20 cellular contexts compared by ENCODE assay signal in the genomic region with DNA sequence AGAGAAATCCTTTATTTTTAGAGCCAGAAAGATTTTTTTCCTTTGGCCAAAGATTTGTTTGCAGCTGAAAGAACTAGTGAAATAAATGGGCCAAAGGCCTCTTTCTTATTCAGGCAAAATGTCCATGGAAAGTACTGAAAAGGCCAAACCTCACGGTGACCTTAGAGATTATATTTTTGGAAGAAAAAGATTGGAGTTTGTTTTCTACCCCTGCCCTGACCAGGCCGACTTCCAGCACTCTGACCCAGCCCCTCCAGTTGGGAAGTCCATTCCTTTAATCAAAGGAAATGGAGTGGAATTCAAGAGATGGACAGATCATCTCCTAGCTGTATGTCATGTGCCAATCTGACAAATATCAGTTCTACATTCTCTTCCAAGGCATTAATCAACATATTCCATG.
A peak's percentile ranks its signal among the peaks of the same experiment; 100 is the strongest.
DNase-seq lines count a peak whose midpoint lies in the region; ATAC-seq and TF ChIP-seq lines count a peak whose summit lies in the region.
"Had no signal": no experiment of that assay in that cellular context is flagged by ENCODE, and none has a peak within 500 bp of the region (broad histone marks: within the 10 kb centered on the region; RNA-seq: fewer than 3 reads in every experiment).

No MANE protein-coding gene starts in this region.

- H3K27ac ChIP-seq in heart left ventricle, result peak overlapping the region; percentile 1 to 89 (median 80)
- peak overlapping the region; percentile 9 for H3K27ac ChIP-seq in vagina
- H3K27ac ChIP-seq: BLaER1 treated with 17β-estradiol and CSF1 and Interleukin-3, amounts not matched to agents 10 nM and 100 nM; RWPE1 had no signal

- H3K4me1 Mint-ChIP-seq in nephron, result peaks cover 76% of the 10 kb centered on the region
- no peaks in the 10 kb centered on the region for H3K4me1 Mint-ChIP-seq in activated naive CD4-positive, alpha-beta T cell treated with anti-CD3 and anti-CD28 coated beads for 36 hours (ENCODE audit: low read depth)
- H3K4me1 Mint-ChIP-seq: IgD-negative memory B cell had no signal

- CTCF ChIA-PET in activated naive CD4-positive, alpha-beta T cell treated with anti-CD3 and anti-CD28 coated beads for 36 hours (lab: Charles Lee), result no interaction called here

- TF ChIP-seq POLR2A in heart left ventricle (IDR thresholded peaks at IDR 0.05), result no peak
- no peak for TF ChIP-seq POLR2A in vagina (IDR thresholded peaks at IDR 0.05)

- no peaks in the 10 kb centered on the region for H3K36me3 Mint-ChIP-seq in nephron (ENCODE audit: low read depth)
- no peaks in the 10 kb centered on the region for H3K36me3 Mint-ChIP-seq in activated naive CD4-positive, alpha-beta T cell treated with anti-CD3 and anti-CD28 coated beads for 36 hours (ENCODE audit: low read depth)
- H3K36me3 Mint-ChIP-seq: CD8-positive, alpha-beta T cell had no signal

- ATAC-seq in heart left ventricle (no peak), left ventricle myocardium superior (no peak), HG02981 (IDR thresholded peaks at IDR 0.05; ENCODE audit: unreplicated experiment) (no peak), HG03095 (IDR thresholded peaks at IDR 0.05; ENCODE audit: unreplicated experiment) (no peak)
- ATAC-seq: CD8-positive, alpha-beta T cell; HCT116 had no signal

- H3K27me3 ChIP-seq in heart left ventricle, result no peaks in the 10 kb centered on the region
- no peaks in the 10 kb centered on the region for H3K27me3 ChIP-seq in vagina
- H3K27me3 ChIP-seq: BLaER1 treated with 17β-estradiol and CSF1 and Interleukin-3, amounts not matched to agents 10 nM and 100 nM had no signal

- TF ChIP-seq CTCF in heart left ventricle (IDR thresholded peaks at IDR 0.05), result no peak
- no peak for TF ChIP-seq CTCF in nephron (IDR thresholded peaks at IDR 0.05; ENCODE audit: unreplicated experiment in 3 of 3)
- no peak for TF ChIP-seq CTCF in vagina (IDR thresholded peaks at IDR 0.05)

- no peaks in the 10 kb centered on the region for H3K9me3 Mint-ChIP-seq in nephron
- H3K9me3 Mint-ChIP-seq in activated naive CD4-positive, alpha-beta T cell treated with anti-CD3 and anti-CD28 coated beads for 36 hours, result peaks cover 5% of the 10 kb centered on the region

- H3K4me3 Mint-ChIP-seq in nephron, result no peak overlapping the region
- H3K4me3 Mint-ChIP-seq in activated naive CD4-positive, alpha-beta T cell treated with anti-CD3 and anti-CD28 coated beads for 36 hours, result no peak overlapping the region
- H3K4me3 Mint-ChIP-seq: CD8-positive, alpha-beta T cell; IgD-negative memory B cell had no signal

- H3K27me3 Mint-ChIP-seq in nephron (ENCODE audit: low read depth), result no peaks in the 10 kb centered on the region
- H3K27me3 Mint-ChIP-seq in activated naive CD4-positive, alpha-beta T cell treated with anti-CD3 and anti-CD28 coated beads for 36 hours (ENCODE audit: low read depth), result no peaks in the 10 kb centered on the region
- H3K27me3 Mint-ChIP-seq: IgD-negative memory B cell had no signal

- WGBS in heart left ventricle, 4 donors, result 39 to 66% (median 54%) methylated on average over 2 of the region's 2 CpGs

- no peaks in the 10 kb centered on the region for H3K36me3 ChIP-seq in heart left ventricle
- no peaks in the 10 kb centered on the region for H3K36me3 ChIP-seq in vagina
- H3K36me3 ChIP-seq: BLaER1 treated with 17β-estradiol and CSF1 and Interleukin-3, amounts not matched to agents 10 nM and 100 nM had no signal

- DNase-seq in heart left ventricle (no peak), left ventricle myocardium superior (no peak), globus pallidus (ENCODE audit: low spot score) (peak; percentile 7), vagina (ENCODE audit: extremely low spot score in 2 of 2) (no peak)
- DNase-seq in activated naive CD4-positive, alpha-beta T cell treated with anti-CD3 and anti-CD28 coated beads for 36 hours, result no peak
- DNase-seq: 8988T; CD8-positive, alpha-beta T cell; NCI-H1105 treated with DMSO at 0.1 percent for 48 hours; NCI-H2029 treated with DMSO at 0.1 percent for 48 hours; NCI-H226; NCI-H510A treated with DMSO at 0.1 percent for 48 hours; NCI-H774; NK-92 treated with Interleukin-12 subunit alpha and Interleukin-12 subunit beta, amount 100 ng/mL, for 24 hours had no signal

- H3K27ac Mint-ChIP-seq in nephron, result peak overlapping the region in 2 of 3 experiments; percentile 43 to 76
- H3K27ac Mint-ChIP-seq in activated naive CD4-positive, alpha-beta T cell treated with anti-CD3 and anti-CD28 coated beads for 36 hours, result no peak overlapping the region
- H3K27ac Mint-ChIP-seq: CD8-positive, alpha-beta T cell; IgD-negative memory B cell had no signal

- H3K4me3 ChIP-seq in heart left ventricle, result no peak overlapping the region
- no peak overlapping the region for H3K4me3 ChIP-seq in vagina
- H3K4me3 ChIP-seq: BLaER1 treated with 17β-estradiol and CSF1 and Interleukin-3, amounts not matched to agents 10 nM and 100 nM had no signal

- H3K9me3 ChIP-seq in heart left ventricle (no peaks in the 10 kb centered on the region), vagina (no peaks in the 10 kb centered on the region)

- H3K4me1 ChIP-seq in heart left ventricle (peaks cover 9 to 73% (median 47%) of the 10 kb centered on the region in 12 donors), vagina (peaks cover 32% of the 10 kb centered on the region)

- intact Hi-C loops in heart left ventricle (cut with DNase I) (loop anchor here in 6 of 10 donors (5.0 to 10.0 kb wide), 5 partner anchors 107 to 367 kb away; a partner anchor contains a TSS), left ventricle myocardium superior (cut with micrococcal nuclease) (no loop called here), vagina (cut with DNase I) (no loop called here)
- intact Hi-C loops in activated naive CD4-positive, alpha-beta T cell treated with anti-CD3 and anti-CD28 coated beads for 36 hours (cut with micrococcal nuclease), result no loop called here

Comparison
In these comparisons a context has a peak if more than half of its experiments do, and no peak if none do; other contexts are left out.
1. intact Hi-C loops: an anchor here in heart left ventricle (5.0 to 10.0 kb wide); none called in left ventricle myocardium superior, vagina and activated naive CD4-positive, alpha-beta T cell treated with anti-CD3 and anti-CD28 coated beads for 36 hours.